In the genomic region with DNA sequence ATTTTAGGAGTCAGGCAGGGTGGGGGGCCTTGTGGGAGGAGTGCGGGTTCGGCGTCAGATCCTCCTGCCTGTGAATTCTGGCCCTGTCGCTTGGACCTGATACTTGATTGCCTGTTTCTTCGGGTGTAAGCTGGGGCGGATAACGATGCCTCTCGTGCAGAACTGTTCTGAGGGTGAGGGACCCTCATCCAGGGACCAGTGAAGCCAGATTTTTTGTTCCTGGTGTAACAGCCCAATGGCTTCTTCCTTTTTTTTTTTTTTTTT, we compare ENCODE assay signal across 8 cellular contexts. TPM values are rescaled to one million over a fixed set of nuclear protein-coding genes. Genes with fewer than 3 reads are reported as not detected.
DNase-seq lines count a peak whose midpoint lies in the region; ATAC-seq, FAIRE-seq and TF ChIP-seq lines count a peak whose summit lies in the region.

No MANE protein-coding gene starts in this region.

- H3K36me3 ChIP-seq in Caco-2 (ENCODE audit: control insufficient read depth, insufficient read depth, low read length): no peaks in the 10 kb centered on the region; the same call in 1 of the 2 replicates
- H3K36me3 ChIP-seq in NT2/D1 (ENCODE audit: insufficient read depth, insufficient read length, low read length): peaks cover 26% of the 10 kb centered on the region
- peaks cover 0 to 9% (median 0%) of the 10 kb centered on the region in 4 experiments; a peak in 2 of 8 replicates for H3K36me3 ChIP-seq in H1 (ENCODE audit: control insufficient read depth in 2 of 4, insufficient read depth in 4 of 4, low read length in 3 of 4)
- H3K36me3 ChIP-seq in osteoblast (ENCODE audit: insufficient read depth, low read length): peaks cover 7% of the 10 kb centered on the region

- no peak overlapping the region for H3K18ac ChIP-seq in H1 (ENCODE audit: extremely low read depth, low read length)

- no peak for TF ChIP-seq CTCF in Caco-2 (IDR thresholded peaks at IDR 0.05; ENCODE audit: insufficient read depth in 1 of 2, low read depth in 1 of 2, low read length in 1 of 2, severe bottlenecking in 1 of 2, unreplicated experiment in 1 of 2)
- no peak for TF ChIP-seq CTCF in H1 (IDR thresholded peaks at IDR 0.05; ENCODE audit: control extremely low read depth in 1 of 3, insufficient read depth in 1 of 3, low read depth in 1 of 3, low read length in 3 of 3)
- TF ChIP-seq CTCF in osteoblast (IDR thresholded peaks at IDR 0.05; ENCODE audit: extremely low read depth, low read depth, low read length): no peak
- no peak for TF ChIP-seq CTCF in GM20000 (IDR thresholded peaks at IDR 0.05; ENCODE audit: extremely low read depth, missing control alignments)

- no peak overlapping the region for H2BK20ac ChIP-seq in H1 (ENCODE audit: low read length)

- H2BK15ac ChIP-seq in H1 (ENCODE audit: low read length): no peak overlapping the region

- no peak overlapping the region for H4K8ac ChIP-seq in H1 (ENCODE audit: extremely low read depth, insufficient read depth, low read length)

- H3K4me2 ChIP-seq in H1 (ENCODE audit: insufficient read depth in 1 of 2, low read depth in 2 of 2, low read length in 2 of 2) (peak overlapping the region; percentile 95 to 97), osteoblast (ENCODE audit: insufficient read depth, low read length) (peak overlapping the region; percentile 91)

- H3K23me2 ChIP-seq in H1 (ENCODE audit: low read depth, low read length): peaks cover 13% of the 10 kb centered on the region

- no peak for TF ChIP-seq EP300 in H1 (IDR thresholded peaks at IDR 0.05; ENCODE audit: borderline replicate concordance in 1 of 2, low read depth in 2 of 2, low read length in 2 of 2)

- H2BK5ac ChIP-seq in H1 (ENCODE audit: low read depth, low read length): no peak overlapping the region

- 58% methylated on average over 8 of the region's 8 CpGs; no CpG with 5 or more reads in 1 of the 2 experiments for WGBS in H1 (ENCODE audit: extremely low coverage in 1 of 2, insufficient coverage in 1 of 2, insufficient read length in 1 of 2, insufficient replicate concordance in 2 of 2, low coverage in 1 of 2, low lambda C conversion rate in 2 of 2, missing lambda C conversion rate in 1 of 2), 2 experiments

- no peak overlapping the region for H3K23ac ChIP-seq in H1 (ENCODE audit: insufficient read length)

- BruUV-seq in Caco-2 (replicated peaks; lab: Mats Ljungman, UMichigan): TSS peak; percentile 23

- peak overlapping the region; percentile 93 for H3K4me3 ChIP-seq in Caco-2 (ENCODE audit: low read depth, low read length)
- H3K4me3 ChIP-seq in NT2/D1 (ENCODE audit: insufficient read length, low read depth): peak overlapping the region; percentile 97
- peak overlapping the region; percentile 78 to 93 (median 85) for H3K4me3 ChIP-seq in H1 (ENCODE audit: extremely low read depth in 1 of 4, insufficient read depth in 2 of 4, low read depth in 3 of 4, low read length in 4 of 4)
- H3K4me3 ChIP-seq in osteoblast (ENCODE audit: insufficient read depth, low read length): peak overlapping the region; percentile 78

- peaks cover 44% of the 10 kb centered on the region for H3K36me3 Mint-ChIP-seq in Caco-2 (ENCODE audit: insufficient read depth, unreplicated experiment)

- H2BK12ac ChIP-seq in H1 (ENCODE audit: low read depth, low read length): no peak overlapping the region

- H3K4ac ChIP-seq in H1 (replicated peaks; ENCODE audit: insufficient read length, low read depth, low read length): no peak overlapping the region

- peaks cover 18% of the 10 kb centered on the region for H3K4me1 Mint-ChIP-seq in Caco-2 (ENCODE audit: low read depth, unreplicated experiment)

- no peak overlapping the region for H4K91ac ChIP-seq in H1 (replicated peaks; ENCODE audit: insufficient read length, low read length)

- peak overlapping the region; percentile 98 for H3K4me3 Mint-ChIP-seq in Caco-2 (ENCODE audit: unreplicated experiment)

- FAIRE-seq in H1 (lab: Jason Lieb, UNC): no peak

- H3K27me3 ChIP-seq in Caco-2 (replicated peaks; ENCODE audit: control insufficient read depth, insufficient read depth, low read length) (no peaks in the 10 kb centered on the region), NT2/D1 (ENCODE audit: insufficient read depth, insufficient read length) (peaks cover 4% of the 10 kb centered on the region), H1 (replicated peaks in 1 of 4; ENCODE audit: control insufficient read depth in 3 of 4, extremely low read depth in 1 of 4, insufficient read depth in 3 of 4, low read length in 3 of 4) (peaks cover 0 to 6% (median 3%) of the 10 kb centered on the region in 4 experiments; a peak in 4 of 7 replicates), osteoblast (ENCODE audit: insufficient read depth, low read length) (no peaks in the 10 kb centered on the region)

- H3K4me1 ChIP-seq in Caco-2 (peaks cover 14% of the 10 kb centered on the region), NT2/D1 (ENCODE audit: insufficient read depth, insufficient read length) (peaks cover 15% of the 10 kb centered on the region), H1 (replicated peaks in 1 of 4; ENCODE audit: control insufficient read depth in 3 of 4, insufficient read depth in 4 of 4, low read length in 3 of 4) (peaks cover 8 to 23% (median 16%) of the 10 kb centered on the region in 4 experiments), osteoblast (ENCODE audit: insufficient read depth, low read length) (peaks cover 7% of the 10 kb centered on the region)

- H3K27me3 Mint-ChIP-seq in Caco-2 (ENCODE audit: insufficient read depth, unreplicated experiment): no peaks in the 10 kb centered on the region

- H4K20me1 ChIP-seq in H1 (replicated peaks in 1 of 2; ENCODE audit: control insufficient read depth in 1 of 2, insufficient read depth in 2 of 2, low read length in 2 of 2) (peaks cover 0 to 1% of the 10 kb centered on the region in 2 experiments), osteoblast (ENCODE audit: insufficient read depth, low read length) (peaks cover 11% of the 10 kb centered on the region)

- CTCF ChIA-PET in Caco-2 (lab: Charles Lee): interaction anchor here (0.7 to 1.1 kb wide), 2 partner anchors 26 to 84 kb away, joined by 3 read pairs; no protein-coding TSS in a partner anchor
- CTCF ChIA-PET in H1 (lab: Charles Lee; ENCODE audit: partially characterized antibody): interaction anchor here (0.6 to 1.0 kb wide), 3 partner anchors 15 to 90 kb away, joined by 3 read pairs; no protein-coding TSS in a partner anchor

- intact Hi-C loops in Caco-2 (cut with micrococcal nuclease; ENCODE audit: unreplicated experiment) (loop anchor here (2.0 kb wide), 1 partner anchor 18 kb away; a partner anchor contains a TSS), left colon (cut with DNase I, micrococcal nuclease) (no loop called here)

- no peaks in the 10 kb centered on the region for H3K9me3 Mint-ChIP-seq in Caco-2 (ENCODE audit: unreplicated experiment)

- TF ChIP-seq RAD21 in H1 (IDR thresholded peaks at IDR 0.05 in 1 of 2, conservative IDR thresholded peaks at IDR 0.05 in 1 of 2; ENCODE audit: low read depth in 2 of 2, low read length in 2 of 2): no peak

- H3K14ac ChIP-seq in H1 (ENCODE audit: insufficient read length): no peak overlapping the region

- ATAC-seq in GM18511 (IDR thresholded peaks at IDR 0.05; ENCODE audit: unreplicated experiment): no peak
- ATAC-seq in left colon: no peak

- peaks cover 0 to 36% of the 10 kb centered on the region in 2 experiments; a peak in 2 of 4 replicates for H3K79me2 ChIP-seq in H1 (ENCODE audit: control insufficient read depth in 1 of 2, insufficient read depth in 2 of 2, low read length in 2 of 2)
- H3K79me2 ChIP-seq in osteoblast (ENCODE audit: insufficient read depth, low read length): peaks cover 46% of the 10 kb centered on the region

- H3K9me3 ChIP-seq in Caco-2 (0 out of 2 replicates have a peak, but pooled peaks cover 5% of the 10 kb centered on the region), NT2/D1 (ENCODE audit: insufficient read depth, low read length) (peaks cover 20% of the 10 kb centered on the region; the same call in 1 of the 2 replicates), H1 (ENCODE audit: insufficient read depth in 2 of 2, low read depth in 1 of 2, low read length in 1 of 2) (no peaks in the 10 kb centered on the region), osteoblast (ENCODE audit: low read depth, low read length) (no peaks in the 10 kb centered on the region)

- H3K9ac ChIP-seq in NT2/D1 (ENCODE audit: insufficient read length, low read depth) (peak overlapping the region; percentile 97), H1 (replicated peaks in 1 of 4; ENCODE audit: extremely low read depth in 1 of 4, low read depth in 3 of 4, low read length in 3 of 4) (no peak overlapping the region)

- H4K5ac ChIP-seq in H1 (ENCODE audit: insufficient read length, low read depth, low read length): no peak overlapping the region

- H2BK120ac ChIP-seq in H1 (replicated peaks; ENCODE audit: low read depth, low read length): no peak overlapping the region

- H3K27ac Mint-ChIP-seq in Caco-2 (ENCODE audit: unreplicated experiment): peak overlapping the region; percentile 67

- POLR2A ChIA-PET in Caco-2 (lab: Charles Lee) (no interaction called here), H1 (lab: Charles Lee; ENCODE audit: partially characterized antibody) (no interaction called here)

- H2AFZ ChIP-seq in H1 (ENCODE audit: low read length): no peak overlapping the region
- H2AFZ ChIP-seq in osteoblast (ENCODE audit: low read length): peak overlapping the region; percentile 63

- H3K56ac ChIP-seq in H1 (replicated peaks; ENCODE audit: insufficient read length, low read depth, low read length): no peak overlapping the region

- peaks cover 7% of the 10 kb centered on the region for H3K79me1 ChIP-seq in H1 (ENCODE audit: low read depth, low read length)

- DNase-seq in Caco-2 (no peak), NT2/D1 (ENCODE audit: low read depth, low spot score) (no peak), H1 (ENCODE audit: low read depth in 1 of 2, low spot score in 2 of 2) (no peak), osteoblast (ENCODE audit: insufficient read length, low spot score, missing footprints) (no peak), NCI-H1436 (lab: John Stamatoyannopoulos, UW) (no peak), GM20000 (ENCODE audit: low spot score) (no peak), left colon (no peak)

- TF ChIP-seq POLR2A in H1 (IDR thresholded peaks at IDR 0.05; ENCODE audit: control extremely low read depth in 1 of 2, low read depth in 2 of 2, low read length in 2 of 2): no peak

- H3K27ac ChIP-seq in H1 (ENCODE audit: low read depth, low read length) (no peak overlapping the region), osteoblast (ENCODE audit: low read depth, low read length) (peak overlapping the region; percentile 20)

- H2AK5ac ChIP-seq in H1 (ENCODE audit: low read depth, low read length): no peak overlapping the region

RNA-seq across cellular contexts. Expression of a gene that starts 1.3 kb away (rescaled TPM):
- total RNA-seq in Caco-2 (2022) (94.6 and 108 TPM in 2 replicates), osteoblast (28.0 and 29.0 TPM in 2 replicates), left colon (10 to 100 TPM; 44.4 to 54.1 TPM)
- 117 and 118 TPM in 2 replicates for total RNA-seq in H1 (2021; fragmentation: NEBNext Ultra II Directional; extraction: Animal tissue kit (Norgen Biotek cat#: 25700))
- 162 and 214 TPM in 2 replicates for polyA plus RNA-seq in H1 (2011; rRNA removed)
- 111 TPM for polyA plus RNA-seq in H1 (2011; cell fraction: cytosol; rRNA removed)
- 346 TPM for polyA plus RNA-seq in H1 (2011; cell fraction: nucleus; rRNA removed)
- 116 to 160 TPM (median 143 TPM) in 4 replicates for polyA plus RNA-seq in H1 (2012, experiment 1 of 2)
- polyA plus RNA-seq in H1 (2012, experiment 2 of 2): 116 TPM
- polyA plus RNA-seq in H1 (2013, experiment 1 of 2): 64.1 TPM
- polyA plus RNA-seq in H1 (2013, experiment 2 of 2): 59.0 TPM
- polyA minus RNA-seq in H1 (2011; rRNA and poly(A)+ RNA removed): 107 and 112 TPM in 2 replicates
- polyA minus RNA-seq in H1 (2011; cell fraction: cytosol; rRNA and poly(A)+ RNA removed): 87.7 TPM
- 90.6 TPM for polyA minus RNA-seq in H1 (2011; cell fraction: nucleus; rRNA and poly(A)+ RNA removed)

RNA-seq across cellular contexts. Expression of a gene that starts 17.7 kb away (rescaled TPM):
- total RNA-seq in Caco-2 (2022) (55.7 and 60.0 TPM in 2 replicates), osteoblast (2.9 and 4.4 TPM in 2 replicates), left colon (10 to 100 TPM; 48.3 to 63.1 TPM)
- 13.6 and 14.2 TPM in 2 replicates for total RNA-seq in H1 (2021; fragmentation: NEBNext Ultra II Directional; extraction: Animal tissue kit (Norgen Biotek cat#: 25700))
- polyA plus RNA-seq in H1 (2011; rRNA removed): 0.88 and 2.1 TPM in 2 replicates
- polyA plus RNA-seq in H1 (2011; cell fraction: cytosol; rRNA removed): 2.4 TPM
- polyA plus RNA-seq in H1 (2011; cell fraction: nucleus; rRNA removed): 4.6 TPM
- 13.9 to 22.0 TPM (median 20.3 TPM) in 4 replicates for polyA plus RNA-seq in H1 (2012, experiment 1 of 2)
- 13.0 TPM for polyA plus RNA-seq in H1 (2012, experiment 2 of 2)
- polyA plus RNA-seq in H1 (2013, experiment 1 of 2): 6.2 TPM
- polyA plus RNA-seq in H1 (2013, experiment 2 of 2): 5.4 TPM
- polyA minus RNA-seq in H1 (2011; rRNA and poly(A)+ RNA removed): 1.7 and 1.8 TPM in 2 replicates
- polyA minus RNA-seq in H1 (2011; cell fraction: cytosol; rRNA and poly(A)+ RNA removed): 7.4 TPM
- 5.4 TPM for polyA minus RNA-seq in H1 (2011; cell fraction: nucleus; rRNA and poly(A)+ RNA removed)

RNA-seq across cellular contexts. Expression of a gene that starts 36.6 kb away (rescaled TPM):
- total RNA-seq in Caco-2 (2022) (47.2 and 53.6 TPM in 2 replicates), osteoblast (10.1 and 13.8 TPM in 2 replicates), left colon (10 to 100 TPM; 32.0 to 32.4 TPM)
- 21.4 and 23.3 TPM in 2 replicates for total RNA-seq in H1 (2021; fragmentation: NEBNext Ultra II Directional; extraction: Animal tissue kit (Norgen Biotek cat#: 25700))
- 17.1 and 18.1 TPM in 2 replicates for polyA plus RNA-seq in H1 (2011; rRNA removed)
- 17.3 TPM for polyA plus RNA-seq in H1 (2011; cell fraction: cytosol; rRNA removed)
- polyA plus RNA-seq in H1 (2011; cell fraction: nucleus; rRNA removed): 19.5 TPM
- polyA plus RNA-seq in H1 (2012, experiment 1 of 2): 29.8 to 30.3 TPM (median 30.2 TPM) in 4 replicates
- 18.4 TPM for polyA plus RNA-seq in H1 (2012, experiment 2 of 2)
- 13.8 TPM for polyA plus RNA-seq in H1 (2013, experiment 1 of 2)
- polyA plus RNA-seq in H1 (2013, experiment 2 of 2): 13.2 TPM
- polyA minus RNA-seq in H1 (2011; rRNA and poly(A)+ RNA removed): 10.1 and 10.7 TPM in 2 replicates
- polyA minus RNA-seq in H1 (2011; cell fraction: cytosol; rRNA and poly(A)+ RNA removed): 8.7 TPM
- polyA minus RNA-seq in H1 (2011; cell fraction: nucleus; rRNA and poly(A)+ RNA removed): 4.8 TPM

RNA-seq across cellular contexts. Expression of a gene that starts 54.6 kb away (rescaled TPM):
- total RNA-seq in Caco-2 (2022) (6.3 and 8.8 TPM in 2 replicates), osteoblast (8.3 and 9.1 TPM in 2 replicates), left colon (10 to 100 TPM; 29.4 to 29.5 TPM)
- 3.1 and 3.3 TPM in 2 replicates for total RNA-seq in H1 (2021; fragmentation: NEBNext Ultra II Directional; extraction: Animal tissue kit (Norgen Biotek cat#: 25700))
- 4.6 and 7.1 TPM in 2 replicates for polyA plus RNA-seq in H1 (2011; rRNA removed)
- 2.9 TPM for polyA plus RNA-seq in H1 (2011; cell fraction: cytosol; rRNA removed)
- polyA plus RNA-seq in H1 (2011; cell fraction: nucleus; rRNA removed): 5.8 TPM
- polyA plus RNA-seq in H1 (2012, experiment 1 of 2): 4.1 to 5.9 TPM (median 4.3 TPM) in 4 replicates
- 13.5 TPM for polyA plus RNA-seq in H1 (2012, experiment 2 of 2)
- 2.4 TPM for polyA plus RNA-seq in H1 (2013, experiment 1 of 2)
- 3.6 TPM for polyA plus RNA-seq in H1 (2013, experiment 2 of 2)
- polyA minus RNA-seq in H1 (2011; rRNA and poly(A)+ RNA removed): 0.95 and 1.5 TPM in 2 replicates
- polyA minus RNA-seq in H1 (2011; cell fraction: cytosol; rRNA and poly(A)+ RNA removed): 1.1 TPM
- 1.8 TPM for polyA minus RNA-seq in H1 (2011; cell fraction: nucleus; rRNA and poly(A)+ RNA removed)
